19 cellular contexts compared by ENCODE assay signal in the genomic region with DNA sequence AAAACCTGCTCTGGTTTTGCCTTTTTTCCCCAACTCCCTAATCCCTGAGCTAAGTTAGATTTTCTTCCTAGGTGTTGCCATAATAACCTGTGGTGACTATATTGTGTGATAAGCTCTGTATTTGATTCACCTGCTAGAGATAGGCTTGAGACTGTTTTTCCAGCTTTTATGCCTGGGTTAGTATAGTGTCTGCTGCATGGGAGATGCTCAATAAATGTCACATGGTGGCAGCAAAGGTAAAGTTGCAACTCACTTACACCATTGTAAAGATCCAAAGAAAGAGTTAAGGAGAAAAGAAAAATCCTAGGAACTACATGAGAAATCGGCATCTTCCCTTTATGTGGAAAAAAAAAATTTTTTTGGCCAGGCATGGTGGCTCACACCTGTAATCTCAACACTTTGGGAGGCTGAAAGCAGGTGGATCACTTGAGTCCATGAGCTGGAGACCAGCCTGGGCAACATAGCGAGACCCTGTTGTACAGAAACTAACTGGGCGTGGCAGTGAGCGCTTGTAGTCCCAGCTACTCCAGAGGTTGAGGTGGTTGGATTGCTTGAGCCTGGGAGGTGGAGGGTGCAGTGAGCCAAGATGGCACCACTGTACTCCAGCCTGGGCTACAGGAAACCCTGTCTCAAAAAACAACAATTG. TPM values are rescaled to one million over a fixed set of nuclear protein-coding genes. Genes with fewer than 3 reads are reported as not detected.
DNase-seq lines count a peak whose midpoint lies in the region; ATAC-seq and TF ChIP-seq lines count a peak whose summit lies in the region.
"Had no signal": no experiment of that assay in that cellular context is flagged by ENCODE, and none has a peak within 500 bp of the region (broad histone marks: within the 10 kb centered on the region; RNA-seq: fewer than 3 reads in every experiment).

No MANE protein-coding gene starts in this region.

- no peak for ATAC-seq in activated naive CD4-positive, alpha-beta T cell treated with anti-CD3 and anti-CD28 coated beads, Interleukin-2, amount 50 U/mL, for 72 hours
- ATAC-seq in GM18870 (IDR thresholded peaks at IDR 0.05; ENCODE audit: unreplicated experiment), result no peak

- BruUV-seq in MCF 10A (replicated peaks; lab: Mats Ljungman, UMichigan) (no TSS peak), OCI-LY7 (replicated peaks; lab: Mats Ljungman, UMichigan) (no TSS peak)

- peak overlapping the region; percentile 94 for H3K27ac Mint-ChIP-seq in MCF 10A (ENCODE audit: low read depth, unreplicated experiment)
- H3K27ac Mint-ChIP-seq in endothelial cell (ENCODE audit: unreplicated experiment), result no peak overlapping the region
- no peak overlapping the region for H3K27ac Mint-ChIP-seq in activated naive CD4-positive, alpha-beta T cell treated with anti-CD3 and anti-CD28 coated beads, Interleukin-2, amount 50 U/mL, for 72 hours
- H3K27ac Mint-ChIP-seq: activated naive CD8-positive, alpha-beta T cell; HFFc6 had no signal

- H3K4me3 ChIP-seq in breast epithelium, result no peak overlapping the region
- no peak overlapping the region for H3K4me3 ChIP-seq in OCI-LY7 (ENCODE audit: low read depth, low read length, poor library complexity, severe bottlenecking)
- H3K4me3 ChIP-seq in Karpas-422 (ENCODE audit: low read length), result no peak overlapping the region
- H3K4me3 ChIP-seq: ovary had no signal

- H3K4me1 Mint-ChIP-seq in MCF 10A (ENCODE audit: insufficient read depth, unreplicated experiment), result peaks cover 30% of the 10 kb centered on the region
- H3K4me1 Mint-ChIP-seq in endothelial cell (ENCODE audit: unreplicated experiment), result peaks cover 56% of the 10 kb centered on the region

- H3K9me2 ChIP-seq in OCI-LY7 (ENCODE audit: insufficient read depth, low read length) (no peaks in the 10 kb centered on the region), Karpas-422 (replicated peaks; ENCODE audit: insufficient read depth, low read length) (no peaks in the 10 kb centered on the region)

- peaks cover 51% of the 10 kb centered on the region; the same call in 1 of the 2 replicates for H3K79me2 ChIP-seq in OCI-LY7 (ENCODE audit: insufficient read depth, low read depth, low read length)
- H3K79me2 ChIP-seq in Karpas-422 (ENCODE audit: low read length), result peaks cover 85% of the 10 kb centered on the region

- H3K27me3 ChIP-seq in breast epithelium (no peaks in the 10 kb centered on the region), Karpas-422 (ENCODE audit: low read length) (no peaks in the 10 kb centered on the region)
- H3K27me3 ChIP-seq: ovary had no signal

- POLR2A ChIA-PET in MCF 10A (lab: Yijun Ruan, JAX) (interaction anchor here (0.6 to 1.3 kb wide), 4 partner anchors 10 to 82 kb away, joined by 3 to 5 read pairs (median 4); a partner anchor contains a TSS), OCI-LY7 (lab: Charles Lee) (interaction anchor here (0.5 to 0.7 kb wide), 2 partner anchors 13 to 399 kb away, joined by 3 to 7 read pairs; no protein-coding TSS in a partner anchor)

- no peaks in the 10 kb centered on the region for H3K36me3 ChIP-seq in breast epithelium
- peaks cover 56% of the 10 kb centered on the region for H3K36me3 ChIP-seq in OCI-LY7 (ENCODE audit: insufficient read depth, low read length)
- H3K36me3 ChIP-seq in Karpas-422 (ENCODE audit: insufficient read depth, low read length), result peaks cover 17% of the 10 kb centered on the region; the same call in 1 of the 2 replicates
- H3K36me3 ChIP-seq: ovary had no signal

- H3K9me3 ChIP-seq in breast epithelium (no peaks in the 10 kb centered on the region), OCI-LY7 (ENCODE audit: low read length) (no peaks in the 10 kb centered on the region), Karpas-422 (ENCODE audit: low read length) (no peaks in the 10 kb centered on the region)
- H3K9me3 ChIP-seq: Caco-2, ovary had no signal

- peaks cover 20% of the 10 kb centered on the region for H3K36me3 Mint-ChIP-seq in MCF 10A (ENCODE audit: insufficient read depth, unreplicated experiment)
- H3K36me3 Mint-ChIP-seq in endothelial cell (ENCODE audit: low read depth, unreplicated experiment), result peaks cover 48% of the 10 kb centered on the region
- H3K36me3 Mint-ChIP-seq in activated naive CD4-positive, alpha-beta T cell treated with anti-CD3 and anti-CD28 coated beads, Interleukin-2, amount 50 U/mL, for 72 hours, result peaks cover 31 to 52% of the 10 kb centered on the region in 2 donors

- intact Hi-C loops in MCF 10A (cut with micrococcal nuclease) (loop anchor here (1.0 kb wide), 1 partner anchor 246 kb away; no protein-coding TSS in a partner anchor), breast epithelium (cut with DNase I; ENCODE audit: low total_unique reads) (no loop called here), OCI-LY7 (cut with micrococcal nuclease; ENCODE audit: unreplicated experiment) (no loop called here)

- no peak overlapping the region; the same call in 1 of the 2 replicates for H3K4me2 ChIP-seq in OCI-LY7 (ENCODE audit: low read length)
- no peak overlapping the region for H3K4me2 ChIP-seq in Karpas-422 (ENCODE audit: low read depth, low read length, poor library complexity, severe bottlenecking)

- TF ChIP-seq CTCF in MCF 10A (IDR thresholded peaks at IDR 0.05; ENCODE audit: unreplicated experiment) (no peak), breast epithelium (IDR thresholded peaks at IDR 0.05) (no peak), OCI-LY7 (conservative IDR thresholded peaks at IDR 0.05; ENCODE audit: low read length) (peak; percentile 63), endothelial cell (IDR thresholded peaks at IDR 0.05; ENCODE audit: unreplicated experiment) (no peak)

- H3K27ac ChIP-seq in breast epithelium (no peak overlapping the region), OCI-LY7 (ENCODE audit: low read depth, low read length, poor library complexity, severe bottlenecking) (no peak overlapping the region), Karpas-422 (ENCODE audit: low read length) (no peak overlapping the region)
- H3K27ac ChIP-seq: HL-60, ovary had no signal

- no peaks in the 10 kb centered on the region for H3K27me3 Mint-ChIP-seq in MCF 10A (ENCODE audit: insufficient read depth, unreplicated experiment)
- H3K27me3 Mint-ChIP-seq in endothelial cell (ENCODE audit: unreplicated experiment), result no peaks in the 10 kb centered on the region
- H3K27me3 Mint-ChIP-seq: activated naive CD8-positive, alpha-beta T cell had no signal

- no peak for TF ChIP-seq POLR2A in breast epithelium (IDR thresholded peaks at IDR 0.05)

- H4K20me1 ChIP-seq in OCI-LY7 (ENCODE audit: insufficient read depth, low read length) (no peaks in the 10 kb centered on the region; the same call in 1 of the 2 replicates), Karpas-422 (ENCODE audit: insufficient read depth, low read depth, low read length) (no peaks in the 10 kb centered on the region)

- H3K9me3 Mint-ChIP-seq in MCF 10A (ENCODE audit: unreplicated experiment) (no peaks in the 10 kb centered on the region), endothelial cell (ENCODE audit: unreplicated experiment) (no peaks in the 10 kb centered on the region)
- peaks cover 3 to 4% of the 10 kb centered on the region in 2 donors for H3K9me3 Mint-ChIP-seq in activated naive CD4-positive, alpha-beta T cell treated with anti-CD3 and anti-CD28 coated beads, Interleukin-2, amount 50 U/mL, for 72 hours
- H3K9me3 Mint-ChIP-seq: HFFc6 had no signal

- H3K4me3 Mint-ChIP-seq in MCF 10A (ENCODE audit: unreplicated experiment) (no peak overlapping the region), endothelial cell (ENCODE audit: unreplicated experiment) (peak overlapping the region; percentile 96)
- H3K4me3 Mint-ChIP-seq: HFFc6 had no signal

- H3K9ac ChIP-seq in Karpas-422 (ENCODE audit: low read length), result no peak overlapping the region

- no peak overlapping the region for H2AFZ ChIP-seq in OCI-LY7 (ENCODE audit: low read length)
- H2AFZ ChIP-seq in Karpas-422 (ENCODE audit: low read length), result no peak overlapping the region

- CTCF ChIA-PET in MCF 10A (lab: Yijun Ruan, JAX), result interaction anchor here (0.5 to 2.1 kb wide), 23 partner anchors 11 to 821 kb away, joined by 3 to 29 read pairs (median 4); a partner anchor contains a TSS
- CTCF ChIA-PET in OCI-LY7 (lab: Charles Lee; ENCODE audit: unreplicated experiment), result interaction anchor here (0.6 to 1.1 kb wide), 2 partner anchors 13 to 245 kb away, joined by 3 to 4 read pairs; no protein-coding TSS in a partner anchor

- DNase-seq in MCF 10A (ENCODE audit: unreplicated experiment) (no peak), breast epithelium (ENCODE audit: low spot score in 2 of 2) (no peak), OCI-LY7 (ENCODE audit: low spot score) (peak; percentile 18), endothelial cell (ENCODE audit: low spot score) (no peak), Karpas-422 (no peak)
- DNase-seq in activated naive CD4-positive, alpha-beta T cell treated with anti-CD3 and anti-CD28 coated beads, Interleukin-2, amount 50 U/mL, for 72 hours (ENCODE audit: low spot score in 2 of 2), result no peak
- no peak for DNase-seq in activated T-cell treated with anti-CD3 and anti-CD28 coated beads, Interleukin-2, amount 50 U/mL, for 1 hour
- DNase-seq: activated CD4-positive, CD25-positive, alpha-beta regulatory T cell treated with anti-CD3 and anti-CD28 coated beads, Interleukin-2, amount 50 U/mL, for 72 hours; activated CD8-positive, alpha-beta memory T cell treated with anti-CD3 and anti-CD28 coated beads, Interleukin-2, amount 50 U/mL, for 4 hours; central memory CD4-positive, alpha-beta T cell; HFFc6; midbrain; NCI-H1092 treated with DMSO at 0.1 percent for 48 hours; ovary; stimulated activated naive CD4-positive, alpha-beta T cell treated with Interleukin-2 at 50 U/mL for 16 hours had no signal

- H3K4me1 ChIP-seq in breast epithelium (no peaks in the 10 kb centered on the region), OCI-LY7 (ENCODE audit: insufficient read depth, low read length, poor library complexity, severe bottlenecking) (peaks cover 30% of the 10 kb centered on the region), Karpas-422 (ENCODE audit: low read length) (peaks cover 35% of the 10 kb centered on the region)

RNA-seq across cellular contexts. Expression of a gene that starts 3.7 kb away (rescaled TPM):
- total RNA-seq in MCF 10A (2022) (9.3 and 10.8 TPM in 2 replicates), breast epithelium (1 to 10 TPM; 3.8 to 7.2 (median 3.9) TPM), OCI-LY7 (2022) (13.3 and 14.5 TPM in 2 replicates), endothelial cell (ENCODE audit: unreplicated experiment) (67.1 TPM)
- total RNA-seq in OCI-LY7 (2014; rRNA removed; shearing (Covaris generic)), result 5.6 and 8.2 TPM in 2 replicates
- total RNA-seq in activated naive CD4-positive, alpha-beta T cell treated with anti-CD3 and anti-CD28 coated beads, Interleukin-2, amount 50 U/mL, for 72 hours, result 1 to 10 TPM; 3.9 to 5.5 TPM
- total RNA-seq in Karpas-422 (2014; rRNA removed; shearing (Covaris generic); ENCODE audit: low replicate concordance), result 3.4 and 7.4 TPM in 2 replicates
